1 cellular context compared by ENCODE assay signal in genomic region chr11:76234704-76235232, GRCh38.
TF ChIP-seq lines count a peak whose summit lies in the region.

No MANE protein-coding gene starts in this region.

TF ChIP-seq in WTC11, 78 proteins besides CTCF, POLR2A, EP300 and RAD21 (continued from another document):
- TF ChIP-seq ZNF512 (CRISPR knock-in tag; IDR thresholded peaks at IDR 0.05; ENCODE audit: borderline replicate concordance), result 0 out of 2 replicates have a peak, but pooled peaks have one; percentile 20
- no peak for TF ChIP-seq PRDM15 (CRISPR knock-in tag; IDR thresholded peaks at IDR 0.05)
- peak; percentile 32; the same call in 1 of the 2 replicates for TF ChIP-seq USF2 (CRISPR knock-in tag; IDR thresholded peaks at IDR 0.05)
- TF ChIP-seq TCF7 (CRISPR knock-in tag; IDR thresholded peaks at IDR 0.05; ENCODE audit: low read depth), result 0 out of 2 replicates have a peak, but pooled peaks have one; percentile 53
- peak; percentile 64; the same call in 1 of the 2 replicates for TF ChIP-seq NFE2L1 (CRISPR knock-in tag; IDR thresholded peaks at IDR 0.05)
- peak; percentile 65; the same call in 1 of the 2 replicates for TF ChIP-seq FOXP1 (CRISPR knock-in tag; IDR thresholded peaks at IDR 0.05; ENCODE audit: borderline replicate concordance)
- TF ChIP-seq MAX (CRISPR knock-in tag; IDR thresholded peaks at IDR 0.05), result peak; percentile 33; the same call in 1 of the 2 replicates
- TF ChIP-seq NR3C1 (CRISPR knock-in tag; conservative IDR thresholded peaks at IDR 0.05; ENCODE audit: low read depth), result no peak
